ENCODE assay signal across 1 cellular context in genomic region chr7:6154542-6155404, GRCh38.
TF ChIP-seq lines count a peak whose summit lies in the region.

No MANE protein-coding gene starts in this region.

TF ChIP-seq in GM23338, 12 proteins besides CTCF, POLR2A, EP300 and RAD21 (continued from another document):
- TF ChIP-seq, protein P1, sequence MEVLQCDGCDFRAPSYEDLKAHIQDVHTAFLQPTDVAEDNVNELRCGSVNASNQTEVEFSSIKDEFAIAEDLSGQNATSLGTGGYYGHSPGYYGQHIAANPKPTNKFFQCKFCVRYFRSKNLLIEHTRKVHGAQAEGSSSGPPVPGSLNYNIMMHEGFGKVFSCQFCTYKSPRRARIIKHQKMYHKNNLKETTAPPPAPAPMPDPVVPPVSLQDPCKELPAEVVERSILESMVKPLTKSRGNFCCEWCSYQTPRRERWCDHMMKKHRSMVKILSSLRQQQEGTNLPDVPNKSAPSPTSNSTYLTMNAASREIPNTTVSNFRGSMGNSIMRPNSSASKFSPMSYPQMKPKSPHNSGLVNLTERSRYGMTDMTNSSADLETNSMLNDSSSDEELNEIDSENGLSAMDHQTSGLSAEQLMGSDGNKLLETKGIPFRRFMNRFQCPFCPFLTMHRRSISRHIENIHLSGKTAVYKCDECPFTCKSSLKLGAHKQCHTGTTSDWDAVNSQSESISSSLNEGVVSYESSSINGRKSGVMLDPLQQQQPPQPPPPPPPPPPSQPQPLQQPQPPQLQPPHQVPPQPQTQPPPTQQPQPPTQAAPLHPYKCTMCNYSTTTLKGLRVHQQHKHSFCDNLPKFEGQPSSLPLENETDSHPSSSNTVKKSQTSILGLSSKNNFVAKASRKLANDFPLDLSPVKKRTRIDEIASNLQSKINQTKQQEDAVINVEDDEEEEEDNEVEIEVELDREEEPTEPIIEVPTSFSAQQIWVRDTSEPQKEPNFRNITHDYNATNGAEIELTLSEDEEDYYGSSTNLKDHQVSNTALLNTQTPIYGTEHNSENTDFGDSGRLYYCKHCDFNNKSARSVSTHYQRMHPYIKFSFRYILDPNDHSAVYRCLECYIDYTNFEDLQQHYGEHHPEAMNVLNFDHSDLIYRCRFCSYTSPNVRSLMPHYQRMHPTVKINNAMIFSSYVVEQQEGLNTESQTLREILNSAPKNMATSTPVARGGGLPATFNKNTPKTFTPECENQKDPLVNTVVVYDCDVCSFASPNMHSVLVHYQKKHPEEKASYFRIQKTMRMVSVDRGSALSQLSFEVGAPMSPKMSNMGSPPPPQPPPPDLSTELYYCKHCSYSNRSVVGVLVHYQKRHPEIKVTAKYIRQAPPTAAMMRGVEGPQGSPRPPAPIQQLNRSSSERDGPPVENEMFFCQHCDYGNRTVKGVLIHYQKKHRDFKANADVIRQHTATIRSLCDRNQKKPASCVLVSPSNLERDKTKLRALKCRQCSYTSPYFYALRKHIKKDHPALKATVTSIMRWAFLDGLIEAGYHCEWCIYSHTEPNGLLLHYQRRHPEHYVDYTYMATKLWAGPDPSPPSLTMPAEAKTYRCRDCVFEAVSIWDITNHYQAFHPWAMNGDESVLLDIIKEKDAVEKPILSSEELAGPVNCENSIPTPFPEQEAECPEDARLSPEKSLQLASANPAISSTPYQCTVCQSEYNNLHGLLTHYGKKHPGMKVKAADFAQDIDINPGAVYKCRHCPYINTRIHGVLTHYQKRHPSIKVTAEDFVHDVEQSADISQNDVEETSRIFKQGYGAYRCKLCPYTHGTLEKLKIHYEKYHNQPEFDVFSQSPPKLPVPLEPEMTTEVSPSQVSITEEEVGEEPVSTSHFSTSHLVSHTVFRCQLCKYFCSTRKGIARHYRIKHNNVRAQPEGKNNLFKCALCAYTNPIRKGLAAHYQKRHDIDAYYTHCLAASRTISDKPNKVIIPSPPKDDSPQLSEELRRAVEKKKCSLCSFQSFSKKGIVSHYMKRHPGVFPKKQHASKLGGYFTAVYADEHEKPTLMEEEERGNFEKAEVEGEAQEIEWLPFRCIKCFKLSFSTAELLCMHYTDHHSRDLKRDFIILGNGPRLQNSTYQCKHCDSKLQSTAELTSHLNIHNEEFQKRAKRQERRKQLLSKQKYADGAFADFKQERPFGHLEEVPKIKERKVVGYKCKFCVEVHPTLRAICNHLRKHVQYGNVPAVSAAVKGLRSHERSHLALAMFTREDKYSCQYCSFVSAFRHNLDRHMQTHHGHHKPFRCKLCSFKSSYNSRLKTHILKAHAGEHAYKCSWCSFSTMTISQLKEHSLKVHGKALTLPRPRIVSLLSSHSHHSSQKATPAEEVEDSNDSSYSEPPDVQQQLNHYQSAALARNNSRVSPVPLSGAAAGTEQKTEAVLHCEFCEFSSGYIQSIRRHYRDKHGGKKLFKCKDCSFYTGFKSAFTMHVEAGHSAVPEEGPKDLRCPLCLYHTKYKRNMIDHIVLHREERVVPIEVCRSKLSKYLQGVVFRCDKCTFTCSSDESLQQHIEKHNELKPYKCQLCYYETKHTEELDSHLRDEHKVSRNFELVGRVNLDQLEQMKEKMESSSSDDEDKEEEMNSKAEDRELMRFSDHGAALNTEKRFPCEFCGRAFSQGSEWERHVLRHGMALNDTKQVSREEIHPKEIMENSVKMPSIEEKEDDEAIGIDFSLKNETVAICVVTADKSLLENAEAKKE (CRISPR knock-in tag; IDR thresholded peaks at IDR 0.05), result no peak
- TF ChIP-seq CREB1 (CRISPR knock-in tag; IDR thresholded peaks at IDR 0.05; ENCODE audit: low read depth), result no peak
- no peak for TF ChIP-seq EZH2 (IDR thresholded peaks at IDR 0.05; ENCODE audit: low read depth, unreplicated experiment)
- TF ChIP-seq, protein P2, sequence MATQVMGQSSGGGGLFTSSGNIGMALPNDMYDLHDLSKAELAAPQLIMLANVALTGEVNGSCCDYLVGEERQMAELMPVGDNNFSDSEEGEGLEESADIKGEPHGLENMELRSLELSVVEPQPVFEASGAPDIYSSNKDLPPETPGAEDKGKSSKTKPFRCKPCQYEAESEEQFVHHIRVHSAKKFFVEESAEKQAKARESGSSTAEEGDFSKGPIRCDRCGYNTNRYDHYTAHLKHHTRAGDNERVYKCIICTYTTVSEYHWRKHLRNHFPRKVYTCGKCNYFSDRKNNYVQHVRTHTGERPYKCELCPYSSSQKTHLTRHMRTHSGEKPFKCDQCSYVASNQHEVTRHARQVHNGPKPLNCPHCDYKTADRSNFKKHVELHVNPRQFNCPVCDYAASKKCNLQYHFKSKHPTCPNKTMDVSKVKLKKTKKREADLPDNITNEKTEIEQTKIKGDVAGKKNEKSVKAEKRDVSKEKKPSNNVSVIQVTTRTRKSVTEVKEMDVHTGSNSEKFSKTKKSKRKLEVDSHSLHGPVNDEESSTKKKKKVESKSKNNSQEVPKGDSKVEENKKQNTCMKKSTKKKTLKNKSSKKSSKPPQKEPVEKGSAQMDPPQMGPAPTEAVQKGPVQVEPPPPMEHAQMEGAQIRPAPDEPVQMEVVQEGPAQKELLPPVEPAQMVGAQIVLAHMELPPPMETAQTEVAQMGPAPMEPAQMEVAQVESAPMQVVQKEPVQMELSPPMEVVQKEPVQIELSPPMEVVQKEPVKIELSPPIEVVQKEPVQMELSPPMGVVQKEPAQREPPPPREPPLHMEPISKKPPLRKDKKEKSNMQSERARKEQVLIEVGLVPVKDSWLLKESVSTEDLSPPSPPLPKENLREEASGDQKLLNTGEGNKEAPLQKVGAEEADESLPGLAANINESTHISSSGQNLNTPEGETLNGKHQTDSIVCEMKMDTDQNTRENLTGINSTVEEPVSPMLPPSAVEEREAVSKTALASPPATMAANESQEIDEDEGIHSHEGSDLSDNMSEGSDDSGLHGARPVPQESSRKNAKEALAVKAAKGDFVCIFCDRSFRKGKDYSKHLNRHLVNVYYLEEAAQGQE (IDR thresholded peaks at IDR 0.05; ENCODE audit: unreplicated experiment), result no peak
- TF ChIP-seq POLR2AphosphoS5 (IDR thresholded peaks at IDR 0.05; ENCODE audit: low read depth), result no peak
- no peak for TF ChIP-seq EZH2phosphoT487 (IDR thresholded peaks at IDR 0.05; ENCODE audit: unreplicated experiment)
- TF ChIP-seq, protein P3, sequence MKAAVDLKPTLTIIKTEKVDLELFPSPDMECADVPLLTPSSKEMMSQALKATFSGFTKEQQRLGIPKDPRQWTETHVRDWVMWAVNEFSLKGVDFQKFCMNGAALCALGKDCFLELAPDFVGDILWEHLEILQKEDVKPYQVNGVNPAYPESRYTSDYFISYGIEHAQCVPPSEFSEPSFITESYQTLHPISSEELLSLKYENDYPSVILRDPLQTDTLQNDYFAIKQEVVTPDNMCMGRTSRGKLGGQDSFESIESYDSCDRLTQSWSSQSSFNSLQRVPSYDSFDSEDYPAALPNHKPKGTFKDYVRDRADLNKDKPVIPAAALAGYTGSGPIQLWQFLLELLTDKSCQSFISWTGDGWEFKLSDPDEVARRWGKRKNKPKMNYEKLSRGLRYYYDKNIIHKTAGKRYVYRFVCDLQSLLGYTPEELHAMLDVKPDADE (IDR thresholded peaks at IDR 0.05), result no peak
- no peak for TF ChIP-seq JUNB (IDR thresholded peaks at IDR 0.05; ENCODE audit: unreplicated experiment)
- TF ChIP-seq ZNF114 (CRISPR knock-in tag; IDR thresholded peaks at IDR 0.05), result no peak
- TF ChIP-seq ZNF331 (CRISPR knock-in tag; IDR thresholded peaks at IDR 0.05; ENCODE audit: low read depth), result no peak
